ENCODE assay signal across 20 cellular contexts in genomic region chr2:185477452-185477851, GRCh38.
DNase-seq lines count a peak whose midpoint lies in the region; ATAC-seq, FAIRE-seq and TF ChIP-seq lines count a peak whose summit lies in the region.
"Had no signal": no experiment of that assay in that cellular context is flagged by ENCODE, and none has a peak within 500 bp of the region (broad histone marks: within the 10 kb centered on the region; RNA-seq: fewer than 3 reads in every experiment).

No MANE protein-coding gene starts in this region.

- DNase-seq in D721Med (ENCODE audit: insufficient read length, low spot score) (no peak), HCEC 1CT (peak; percentile 70), PC-3 (peak; percentile 37), bronchial epithelial cell (ENCODE audit: low read depth) (peak; percentile 20), activated T-cell treated with anti-CD3 and anti-CD28 coated beads for 4 hours (no peak), KBM-7 (no peak), coronary artery (ENCODE audit: low spot score) (no peak)
- no peak for DNase-seq in naive thymus-derived CD8-positive, alpha-beta T cell
- DNase-seq: Calu3, DMS153, DND-41, Kasumi-1, MM.1S, NCI-H2029, NCI-H524 treated with DMSO at 0.1 percent for 48 hours, NCI-H774, SHP77 had no signal

- no peak overlapping the region for H3K27ac Mint-ChIP-seq in naive thymus-derived CD8-positive, alpha-beta T cell

- H3K4me1 Mint-ChIP-seq in naive thymus-derived CD8-positive, alpha-beta T cell = no peaks in the 10 kb centered on the region

- H3K4me3 ChIP-seq in PC-3 (ENCODE audit: low read length) (no peak overlapping the region), bronchial epithelial cell (ENCODE audit: low read depth, low read length) (no peak overlapping the region), coronary artery (no peak overlapping the region)

- H3K27ac ChIP-seq in PC-3 (ENCODE audit: low read length) (no peak overlapping the region), coronary artery (no peak overlapping the region)
- H3K27ac ChIP-seq: RWPE1 had no signal

- H3F3A ChIP-seq in PC-3 (ENCODE audit: low read length, unreplicated experiment) = no peaks in the 10 kb centered on the region

- H3K27me3 Mint-ChIP-seq in naive thymus-derived CD8-positive, alpha-beta T cell = no peaks in the 10 kb centered on the region

- H4K20me1 ChIP-seq in PC-3 (ENCODE audit: low read length) = no peaks in the 10 kb centered on the region

- H3K9me3 Mint-ChIP-seq in naive thymus-derived CD8-positive, alpha-beta T cell = peaks cover 0 to 14% (median 2%) of the 10 kb centered on the region in 9 donors

- no peaks in the 10 kb centered on the region for H3K36me3 ChIP-seq in PC-3 (ENCODE audit: low read depth, low read length)
- no peaks in the 10 kb centered on the region for H3K36me3 ChIP-seq in bronchial epithelial cell (ENCODE audit: control insufficient read depth, insufficient read depth, low read length)

- H3K4me2 ChIP-seq in PC-3 (ENCODE audit: low read length) = no peak overlapping the region

- no peaks in the 10 kb centered on the region for H3K9me3 ChIP-seq in PC-3 (ENCODE audit: low read length)

- no peak overlapping the region for H2AFZ ChIP-seq in PC-3 (ENCODE audit: low read length)

- 0 out of 2 replicates have a peak, but pooled peaks cover 4% of the 10 kb centered on the region for H3K4me1 ChIP-seq in PC-3 (ENCODE audit: insufficient read depth, low read length)

- ATAC-seq in PC-3 = peak; percentile 66
- no peak for ATAC-seq in naive thymus-derived CD8-positive, alpha-beta T cell
- ATAC-seq: HepG2 had no signal

- no peaks in the 10 kb centered on the region for H3K9me2 ChIP-seq in PC-3 (replicated peaks; ENCODE audit: low read length)

- no peaks in the 10 kb centered on the region for H3K36me3 Mint-ChIP-seq in naive thymus-derived CD8-positive, alpha-beta T cell

- no TSS peak for BruUV-seq in PC-3 (replicated peaks; lab: Mats Ljungman, UMichigan)

- H3K4me3 Mint-ChIP-seq in naive thymus-derived CD8-positive, alpha-beta T cell = no peak overlapping the region

- H3K27me3 ChIP-seq in PC-3 (ENCODE audit: low read length) (no peaks in the 10 kb centered on the region), bronchial epithelial cell (ENCODE audit: control insufficient read depth, insufficient read depth, low read length) (no peaks in the 10 kb centered on the region)

- CTCF ChIA-PET in PC-3 (lab: Charles Lee) = no interaction called here

- H3K9ac ChIP-seq in PC-3 (ENCODE audit: low read length) = no peak overlapping the region

- POLR2A ChIA-PET in PC-3 (lab: Charles Lee; ENCODE audit: unreplicated experiment) = no interaction called here
- POLR2A ChIA-PET in naive thymus-derived CD8-positive, alpha-beta T cell (lab: Charles Lee) = no interaction called here

- H3K79me2 ChIP-seq in PC-3 (ENCODE audit: low read length) = no peaks in the 10 kb centered on the region

- in situ Hi-C loops in KBM-7 (cut with MboI; ENCODE audit: low pct_unique_long_range_greater_than_20kb, low sequenced_read_pairs) = no loop called here

- FAIRE-seq in D721Med (lab: Jason Lieb, UNC) = peak; percentile 61
- FAIRE-seq in bronchial epithelial cell (lab: Jason Lieb, UNC) = no peak
- FAIRE-seq: H1, HepG2 had no signal

- no peak for TF ChIP-seq CTCF in D721Med (IDR thresholded peaks at IDR 0.05; ENCODE audit: insufficient read depth, missing control alignments)
- TF ChIP-seq CTCF in PC-3 (conservative IDR thresholded peaks at IDR 0.05; ENCODE audit: low read depth, low read length) = no peak
- no peak for TF ChIP-seq CTCF in bronchial epithelial cell (IDR thresholded peaks at IDR 0.05; ENCODE audit: insufficient read depth, low read length, severe bottlenecking)
- no peak for TF ChIP-seq CTCF in coronary artery (IDR thresholded peaks at IDR 0.05)

- intact Hi-C loops in PC-3 (cut with micrococcal nuclease) = no loop called here

Comparison
In these comparisons a context has a peak if more than half of its experiments do, and no peak if none do; other contexts are left out.
1. DNase-seq: peak in HCEC 1CT (single experiment), PC-3 (single experiment) and bronchial epithelial cell (single experiment); none in D721Med (single experiment), activated T-cell treated with anti-CD3 and anti-CD28 coated beads for 4 hours (single experiment), KBM-7 (single experiment), naive thymus-derived CD8-positive, alpha-beta T cell (0 of 10) and coronary artery (single experiment).